ENCODE assay signal across 7 cellular contexts in genomic region chr1:248239478-248239877, GRCh38. TPM values are rescaled to one million over a fixed set of nuclear protein-coding genes. Genes with fewer than 3 reads are reported as not detected.
"Had no signal": no experiment of that assay in that cellular context is flagged by ENCODE, and none has a peak within 500 bp of the region (broad histone marks: within the 10 kb centered on the region; RNA-seq: fewer than 3 reads in every experiment).

No MANE protein-coding gene starts in this region.

- H3K27ac ChIP-seq: HL-60 had no signal

- ATAC-seq: HepG2, K562 had no signal

- H3K4me3 ChIP-seq: K562 had no signal

- DNase-seq: IMR-90, KBM-7 had no signal

RNA-seq across cellular contexts. Expression of gene OR2M4, which starts 8.3 kb away (rescaled TPM):
- total RNA-seq: HepG2, HT-29, IMR-90, K562 had no signal
- polyA plus RNA-seq: HepG2, IgD-negative memory B cell, IMR-90, K562 had no signal

RNA-seq across cellular contexts. Expression of gene OR2T33, which starts 38.3 kb away (rescaled TPM):
- total RNA-seq: HepG2, HT-29, IMR-90 had no signal
- polyA plus RNA-seq: HepG2, IgD-negative memory B cell, IMR-90 had no signal

RNA-seq across cellular contexts. Expression of gene OR2M3, which starts 42.4 kb away (rescaled TPM):
- total RNA-seq: HepG2, HT-29, IMR-90, K562 had no signal
- polyA plus RNA-seq: HepG2, IgD-negative memory B cell, IMR-90, K562 had no signal
